ENCODE assay signal across 1 cellular context in genomic region chr3:194738254-194739093, GRCh38.
TF ChIP-seq lines count a peak whose summit lies in the region.

No MANE protein-coding gene starts in this region.

TF ChIP-seq in GM23338, 12 proteins besides CTCF, POLR2A, EP300 and RAD21 (continued from another document):
- TF ChIP-seq, protein P1, sequence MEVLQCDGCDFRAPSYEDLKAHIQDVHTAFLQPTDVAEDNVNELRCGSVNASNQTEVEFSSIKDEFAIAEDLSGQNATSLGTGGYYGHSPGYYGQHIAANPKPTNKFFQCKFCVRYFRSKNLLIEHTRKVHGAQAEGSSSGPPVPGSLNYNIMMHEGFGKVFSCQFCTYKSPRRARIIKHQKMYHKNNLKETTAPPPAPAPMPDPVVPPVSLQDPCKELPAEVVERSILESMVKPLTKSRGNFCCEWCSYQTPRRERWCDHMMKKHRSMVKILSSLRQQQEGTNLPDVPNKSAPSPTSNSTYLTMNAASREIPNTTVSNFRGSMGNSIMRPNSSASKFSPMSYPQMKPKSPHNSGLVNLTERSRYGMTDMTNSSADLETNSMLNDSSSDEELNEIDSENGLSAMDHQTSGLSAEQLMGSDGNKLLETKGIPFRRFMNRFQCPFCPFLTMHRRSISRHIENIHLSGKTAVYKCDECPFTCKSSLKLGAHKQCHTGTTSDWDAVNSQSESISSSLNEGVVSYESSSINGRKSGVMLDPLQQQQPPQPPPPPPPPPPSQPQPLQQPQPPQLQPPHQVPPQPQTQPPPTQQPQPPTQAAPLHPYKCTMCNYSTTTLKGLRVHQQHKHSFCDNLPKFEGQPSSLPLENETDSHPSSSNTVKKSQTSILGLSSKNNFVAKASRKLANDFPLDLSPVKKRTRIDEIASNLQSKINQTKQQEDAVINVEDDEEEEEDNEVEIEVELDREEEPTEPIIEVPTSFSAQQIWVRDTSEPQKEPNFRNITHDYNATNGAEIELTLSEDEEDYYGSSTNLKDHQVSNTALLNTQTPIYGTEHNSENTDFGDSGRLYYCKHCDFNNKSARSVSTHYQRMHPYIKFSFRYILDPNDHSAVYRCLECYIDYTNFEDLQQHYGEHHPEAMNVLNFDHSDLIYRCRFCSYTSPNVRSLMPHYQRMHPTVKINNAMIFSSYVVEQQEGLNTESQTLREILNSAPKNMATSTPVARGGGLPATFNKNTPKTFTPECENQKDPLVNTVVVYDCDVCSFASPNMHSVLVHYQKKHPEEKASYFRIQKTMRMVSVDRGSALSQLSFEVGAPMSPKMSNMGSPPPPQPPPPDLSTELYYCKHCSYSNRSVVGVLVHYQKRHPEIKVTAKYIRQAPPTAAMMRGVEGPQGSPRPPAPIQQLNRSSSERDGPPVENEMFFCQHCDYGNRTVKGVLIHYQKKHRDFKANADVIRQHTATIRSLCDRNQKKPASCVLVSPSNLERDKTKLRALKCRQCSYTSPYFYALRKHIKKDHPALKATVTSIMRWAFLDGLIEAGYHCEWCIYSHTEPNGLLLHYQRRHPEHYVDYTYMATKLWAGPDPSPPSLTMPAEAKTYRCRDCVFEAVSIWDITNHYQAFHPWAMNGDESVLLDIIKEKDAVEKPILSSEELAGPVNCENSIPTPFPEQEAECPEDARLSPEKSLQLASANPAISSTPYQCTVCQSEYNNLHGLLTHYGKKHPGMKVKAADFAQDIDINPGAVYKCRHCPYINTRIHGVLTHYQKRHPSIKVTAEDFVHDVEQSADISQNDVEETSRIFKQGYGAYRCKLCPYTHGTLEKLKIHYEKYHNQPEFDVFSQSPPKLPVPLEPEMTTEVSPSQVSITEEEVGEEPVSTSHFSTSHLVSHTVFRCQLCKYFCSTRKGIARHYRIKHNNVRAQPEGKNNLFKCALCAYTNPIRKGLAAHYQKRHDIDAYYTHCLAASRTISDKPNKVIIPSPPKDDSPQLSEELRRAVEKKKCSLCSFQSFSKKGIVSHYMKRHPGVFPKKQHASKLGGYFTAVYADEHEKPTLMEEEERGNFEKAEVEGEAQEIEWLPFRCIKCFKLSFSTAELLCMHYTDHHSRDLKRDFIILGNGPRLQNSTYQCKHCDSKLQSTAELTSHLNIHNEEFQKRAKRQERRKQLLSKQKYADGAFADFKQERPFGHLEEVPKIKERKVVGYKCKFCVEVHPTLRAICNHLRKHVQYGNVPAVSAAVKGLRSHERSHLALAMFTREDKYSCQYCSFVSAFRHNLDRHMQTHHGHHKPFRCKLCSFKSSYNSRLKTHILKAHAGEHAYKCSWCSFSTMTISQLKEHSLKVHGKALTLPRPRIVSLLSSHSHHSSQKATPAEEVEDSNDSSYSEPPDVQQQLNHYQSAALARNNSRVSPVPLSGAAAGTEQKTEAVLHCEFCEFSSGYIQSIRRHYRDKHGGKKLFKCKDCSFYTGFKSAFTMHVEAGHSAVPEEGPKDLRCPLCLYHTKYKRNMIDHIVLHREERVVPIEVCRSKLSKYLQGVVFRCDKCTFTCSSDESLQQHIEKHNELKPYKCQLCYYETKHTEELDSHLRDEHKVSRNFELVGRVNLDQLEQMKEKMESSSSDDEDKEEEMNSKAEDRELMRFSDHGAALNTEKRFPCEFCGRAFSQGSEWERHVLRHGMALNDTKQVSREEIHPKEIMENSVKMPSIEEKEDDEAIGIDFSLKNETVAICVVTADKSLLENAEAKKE (CRISPR knock-in tag; IDR thresholded peaks at IDR 0.05): no peak
- TF ChIP-seq EZH2 (IDR thresholded peaks at IDR 0.05; ENCODE audit: low read depth, unreplicated experiment) (no peak), ZNF114 (CRISPR knock-in tag; IDR thresholded peaks at IDR 0.05) (no peak)
